ENCODE assay signal across 25 cellular contexts in genomic region chr7:154842608-154843007, GRCh38.
A peak's percentile ranks its signal among the peaks of the same experiment; 100 is the strongest.
DNase-seq lines count a peak whose midpoint lies in the region; ATAC-seq and TF ChIP-seq lines count a peak whose summit lies in the region.
"Had no signal": no experiment of that assay in that cellular context is flagged by ENCODE, and none has a peak within 500 bp of the region (broad histone marks: within the 10 kb centered on the region; RNA-seq: fewer than 3 reads in every experiment).

No MANE protein-coding gene starts in this region.

- no peaks in the 10 kb centered on the region for H3K36me3 Mint-ChIP-seq in neural progenitor cell
- H3K36me3 Mint-ChIP-seq in activated T-cell treated with anti-CD3 and anti-CD28 coated beads, Interleukin-2, amount 50 U/mL, for 24 hours (ENCODE audit: low read depth): no peaks in the 10 kb centered on the region
- H3K36me3 Mint-ChIP-seq: mesothelial cell of epicardium, natural killer cell had no signal

- no peaks in the 10 kb centered on the region for H4K20me1 ChIP-seq in neural progenitor cell (ENCODE audit: low read depth)

- peak overlapping the region; percentile 57 for H3K4me2 ChIP-seq in neural progenitor cell

- H3K27me3 ChIP-seq in neural progenitor cell: no peaks in the 10 kb centered on the region
- H3K27me3 ChIP-seq: ovary, right atrium auricular region, tibial artery had no signal

- TF ChIP-seq CTCF in LNCaP clone FGC (IDR thresholded peaks at IDR 0.05; ENCODE audit: control insufficient read depth, extremely low read depth, insufficient read depth) (no peak), VCaP (conservative IDR thresholded peaks at IDR 0.05) (no peak), neural progenitor cell (IDR thresholded peaks at IDR 0.05) (no peak)

- peaks cover 7% of the 10 kb centered on the region for H3K27me3 Mint-ChIP-seq in neural progenitor cell (ENCODE audit: insufficient read depth, low read depth)
- peaks cover 40% of the 10 kb centered on the region for H3K27me3 Mint-ChIP-seq in activated T-cell treated with anti-CD3 and anti-CD28 coated beads, Interleukin-2, amount 50 U/mL, for 24 hours

- peaks cover 3% of the 10 kb centered on the region for H3K9me3 Mint-ChIP-seq in neural progenitor cell
- no peaks in the 10 kb centered on the region for H3K9me3 Mint-ChIP-seq in activated T-cell treated with anti-CD3 and anti-CD28 coated beads, Interleukin-2, amount 50 U/mL, for 24 hours
- H3K9me3 Mint-ChIP-seq: activated T-cell treated with anti-CD3 and anti-CD28 coated beads, Interleukin-2, amount 50 U/mL, for 4 hours; H9; mesothelial cell of epicardium; natural killer cell had no signal

- no peak overlapping the region for H2AFZ ChIP-seq in neural progenitor cell (replicated peaks)

- H3K4me3 Mint-ChIP-seq in neural progenitor cell: no peak overlapping the region
- no peak overlapping the region for H3K4me3 Mint-ChIP-seq in activated T-cell treated with anti-CD3 and anti-CD28 coated beads, Interleukin-2, amount 50 U/mL, for 24 hours
- H3K4me3 Mint-ChIP-seq: activated T-cell treated with anti-CD3 and anti-CD28 coated beads, Interleukin-2, amount 50 U/mL, for 4 hours; B cell; H9; mesothelial cell of epicardium; natural killer cell; stimulated activated naive CD8-positive, alpha-beta T cell treated with anti-CD3 and anti-CD28 coated beads, Interleukin-15, amount 100 ng/mL, for 72 hours had no signal

- H3K9me3 ChIP-seq in neural progenitor cell (ENCODE audit: low read depth): no peaks in the 10 kb centered on the region
- H3K9me3 ChIP-seq: heart left ventricle, ovary, right atrium auricular region, tibial artery had no signal

- H3K4me1 Mint-ChIP-seq in neural progenitor cell: peaks cover 29% of the 10 kb centered on the region
- H3K4me1 Mint-ChIP-seq in activated T-cell treated with anti-CD3 and anti-CD28 coated beads, Interleukin-2, amount 50 U/mL, for 24 hours (ENCODE audit: low read depth): no peaks in the 10 kb centered on the region
- H3K4me1 Mint-ChIP-seq: B cell; mesothelial cell of epicardium; natural killer cell; stimulated activated naive CD8-positive, alpha-beta T cell treated with anti-CD3 and anti-CD28 coated beads, Interleukin-15, amount 100 ng/mL, for 72 hours had no signal

- no peak overlapping the region for H3K9ac ChIP-seq in neural progenitor cell

- H3K36me3 ChIP-seq in neural progenitor cell: no peaks in the 10 kb centered on the region
- H3K36me3 ChIP-seq: heart left ventricle, ovary, right atrium auricular region, tibial artery had no signal

- no peak overlapping the region for H3K27ac Mint-ChIP-seq in neural progenitor cell
- no peak overlapping the region for H3K27ac Mint-ChIP-seq in activated T-cell treated with anti-CD3 and anti-CD28 coated beads, Interleukin-2, amount 50 U/mL, for 24 hours
- H3K27ac Mint-ChIP-seq: B cell; H9; mesothelial cell of epicardium; natural killer cell; stimulated activated naive CD8-positive, alpha-beta T cell treated with anti-CD3 and anti-CD28 coated beads, Interleukin-15, amount 100 ng/mL, for 72 hours had no signal

- H3F3A ChIP-seq in neural progenitor cell (ENCODE audit: low read depth): no peaks in the 10 kb centered on the region

- H3K4me3 ChIP-seq in LNCaP clone FGC (ENCODE audit: low read depth, low read length) (no peak overlapping the region), neural progenitor cell (no peak overlapping the region)
- H3K4me3 ChIP-seq: heart left ventricle, ovary, right atrium auricular region, tibial artery had no signal

- H3K4me1 ChIP-seq in neural progenitor cell: peaks cover 15% of the 10 kb centered on the region
- H3K4me1 ChIP-seq: heart left ventricle, right atrium auricular region, tibial artery had no signal

- H3K27ac ChIP-seq in VCaP (peak overlapping the region; percentile 99), neural progenitor cell (no peak overlapping the region)
- H3K27ac ChIP-seq: heart left ventricle, ovary, right atrium auricular region, tibial artery had no signal

- no peak for ATAC-seq in GM18517 (IDR thresholded peaks at IDR 0.05; ENCODE audit: unreplicated experiment)
- ATAC-seq: activated T-cell treated with anti-CD3 and anti-CD28 coated beads, Interleukin-2, amount 50 U/mL, for 4 hours; heart left ventricle; natural killer cell; Right ventricle myocardium inferior; stimulated activated naive CD8-positive, alpha-beta T cell treated with anti-CD3 and anti-CD28 coated beads, Interleukin-15, amount 100 ng/mL, for 72 hours had no signal

- DNase-seq in DMS79 treated with DMSO at 0.1 percent for 48 hours (lab: John Stamatoyannopoulos, UW) (peak; percentile 38), DMS79 (lab: John Stamatoyannopoulos, UW) (no peak), LNCaP clone FGC (ENCODE audit: low read depth) (peak; percentile 65), neural progenitor cell (ENCODE audit: low spot score) (no peak)
- DNase-seq in activated T-cell treated with anti-CD3 and anti-CD28 coated beads, Interleukin-2, amount 50 U/mL, for 24 hours: no peak
- no peak for DNase-seq in activated CD4-positive, alpha-beta T cell treated with anti-CD3 and anti-CD28 coated beads, Interleukin-2, amount 50 U/mL, for 1 hour
- DNase-seq: activated CD4-positive, alpha-beta T cell treated with anti-CD3 and anti-CD28 coated beads for 1 hour; activated CD8-positive, alpha-beta memory T cell treated with anti-CD3 and anti-CD28 coated beads for 24 hours; activated naive CD4-positive, alpha-beta T cell; activated T-cell treated with anti-CD3 and anti-CD28 coated beads, Interleukin-2, amount 50 U/mL, for 4 hours; caudate nucleus; dermis blood vessel endothelial cell; H9; heart left ventricle; KBM-7; natural killer cell; ovary; stimulated activated naive CD8-positive, alpha-beta T cell treated with anti-CD3 and anti-CD28 coated beads, Interleukin-15, amount 100 ng/mL, for 72 hours; tibial artery had no signal

- no peaks in the 10 kb centered on the region for H3K79me2 ChIP-seq in neural progenitor cell (ENCODE audit: low read depth)

Comparison
In these comparisons a context has a peak if more than half of its experiments do, and no peak if none do; other contexts are left out.
1. DNase-seq: peak in DMS79 treated with DMSO at 0.1 percent for 48 hours (single experiment) and LNCaP clone FGC (single experiment); none in DMS79 (single experiment), neural progenitor cell (single experiment), activated T-cell treated with anti-CD3 and anti-CD28 coated beads, Interleukin-2, amount 50 U/mL, for 24 hours (single experiment) and activated CD4-positive, alpha-beta T cell treated with anti-CD3 and anti-CD28 coated beads, Interleukin-2, amount 50 U/mL, for 1 hour (single experiment).